In the genomic region with DNA sequence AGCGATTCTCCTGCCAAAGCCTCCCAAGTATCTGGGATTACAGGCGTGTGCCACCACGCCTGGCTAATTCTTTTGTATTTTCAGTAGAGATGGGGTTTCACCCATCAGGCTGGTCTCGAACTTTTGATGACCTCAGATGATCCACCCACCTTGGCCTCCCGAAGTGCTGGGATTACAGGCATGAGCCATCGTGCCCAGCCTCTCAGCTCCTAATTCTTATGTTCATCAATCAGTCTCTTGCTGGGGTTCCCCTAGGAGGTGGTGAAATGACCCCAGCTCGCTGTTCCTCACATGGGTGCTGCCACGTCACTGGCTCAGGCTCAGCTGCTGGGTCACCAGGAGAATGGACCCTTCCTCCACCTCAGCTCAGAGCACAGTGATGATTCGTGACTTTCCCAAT, we compare ENCODE assay signal across 14 cellular contexts. TPM values are rescaled to one million over a fixed set of nuclear protein-coding genes. Genes with fewer than 3 reads are reported as not detected.
A peak's percentile ranks its signal among the peaks of the same experiment; 100 is the strongest.
DNase-seq lines count a peak whose midpoint lies in the region; ATAC-seq, FAIRE-seq and TF ChIP-seq lines count a peak whose summit lies in the region.
"Not testable (repeated sequence)": the region's sequence is repeated elsewhere in the genome, so short reads cannot be mapped to it uniquely, and the experiment has no call there.
"Had no signal": no experiment of that assay in that cellular context is flagged by ENCODE, and none has a peak within 500 bp of the region (broad histone marks: within the 10 kb centered on the region; RNA-seq: fewer than 3 reads in every experiment).

Gene RFPL3, plus strand, starts transcription at position 301 of the 400 bp plus-strand sequence. CDS start 205 bp downstream, outside the sequence.

- not testable (repeated sequence) for H3K4me2 ChIP-seq in H1 (ENCODE audit: insufficient read depth in 1 of 2, low read depth in 2 of 2, low read length in 2 of 2); HepG2 (ENCODE audit: low read depth, low read length); neuronal stem cell (ENCODE audit: insufficient read depth, low read length, poor library complexity, severe bottlenecking)

- H2BK15ac ChIP-seq in H1 (ENCODE audit: low read length): not testable (repeated sequence)
- H2BK15ac ChIP-seq in neuronal stem cell (ENCODE audit: low read length): peak within 1 kb of the TSS; percentile 79

- H3K36me3 ChIP-seq in H1 (ENCODE audit: control insufficient read depth in 2 of 4, insufficient read depth in 4 of 4, low read length in 3 of 4); HepG2 (replicated peaks in 1 of 2; ENCODE audit: control insufficient read depth in 1 of 2, insufficient read depth in 2 of 2, low read length in 2 of 2); neuronal stem cell (replicated peaks in 1 of 2; ENCODE audit: control insufficient read depth in 2 of 2, insufficient read depth in 2 of 2, low read length in 2 of 2): not testable (repeated sequence)

- ATAC-seq in HepG2: not testable (repeated sequence)

- H3K79me2 ChIP-seq in H1 (ENCODE audit: control insufficient read depth in 1 of 2, insufficient read depth in 2 of 2, low read length in 2 of 2); HepG2 (ENCODE audit: insufficient read depth, low read length): not testable (repeated sequence)

- not testable (repeated sequence) for H3K18ac ChIP-seq in H1 (ENCODE audit: extremely low read depth, low read length)
- H3K18ac ChIP-seq in neuronal stem cell (ENCODE audit: low read length): peak within 1 kb of the TSS; percentile 33

- 0 out of 2 replicates have a peak within 1 kb of the TSS, but pooled peaks have one; percentile 68 for H2BK12ac ChIP-seq in H1 (ENCODE audit: low read depth, low read length)
- H2BK12ac ChIP-seq in neuronal stem cell (ENCODE audit: low read length): not testable (repeated sequence)

- TF ChIP-seq EP300 in H1 (IDR thresholded peaks at IDR 0.05; ENCODE audit: borderline replicate concordance in 1 of 2, low read depth in 2 of 2, low read length in 2 of 2); HepG2 (IDR thresholded peaks at IDR 0.05; ENCODE audit: low read depth in 2 of 2, low read length in 2 of 2); HepG2 (CRISPR knock-in tag; IDR thresholded peaks at IDR 0.05; ENCODE audit: borderline replicate concordance): not testable (repeated sequence)

- TF ChIP-seq RAD21 in H1 (IDR thresholded peaks at IDR 0.05 in 1 of 2, conservative IDR thresholded peaks at IDR 0.05 in 1 of 2; ENCODE audit: low read depth in 2 of 2, low read length in 2 of 2); HepG2 (CRISPR knock-in tag; IDR thresholded peaks at IDR 0.05): not testable (repeated sequence)

- peak within 1 kb of the TSS; percentile 83; the same call in 1 of the 2 replicates for H2BK5ac ChIP-seq in H1 (ENCODE audit: low read depth, low read length)
- H2BK5ac ChIP-seq in neuronal stem cell (ENCODE audit: low read length): not testable (repeated sequence)

- not testable (repeated sequence) for H3K4me3 ChIP-seq in H1 (ENCODE audit: extremely low read depth in 1 of 4, insufficient read depth in 2 of 4, low read depth in 3 of 4, low read length in 4 of 4); fibroblast of mammary gland (ENCODE audit: control insufficient read depth, low read depth, low read length); HepG2 (replicated peaks in 1 of 3; ENCODE audit: insufficient read depth in 1 of 3, low read depth in 2 of 3, low read length in 3 of 3); neuronal stem cell (ENCODE audit: low read length in 2 of 2)

- not testable (repeated sequence) for H3K4ac ChIP-seq in H1 (replicated peaks; ENCODE audit: insufficient read length, low read depth, low read length); neuronal stem cell (ENCODE audit: low read length)

- H2AFZ ChIP-seq in H1 (ENCODE audit: low read length); HepG2 (ENCODE audit: low read length): not testable (repeated sequence)
- H2AFZ ChIP-seq in neuronal stem cell (ENCODE audit: low read length): peak within 1 kb of the TSS; percentile 45

- not testable (repeated sequence) for H3K79me1 ChIP-seq in H1 (ENCODE audit: low read depth, low read length); neuronal stem cell (ENCODE audit: low read depth, low read length)

- in situ Hi-C loops in HepG2 (cut with HindIII; ENCODE audit: extremely low pct_ligation_motif_present, low pct_unique_long_range_greater_than_20kb): not testable (repeated sequence)

- not testable (repeated sequence) for H4K8ac ChIP-seq in H1 (ENCODE audit: extremely low read depth, insufficient read depth, low read length); neuronal stem cell (ENCODE audit: low read depth, low read length)

- FAIRE-seq in H1 (lab: Jason Lieb, UNC); HepG2 (lab: Jason Lieb, UNC): not testable (repeated sequence)
- peak; percentile 27 for FAIRE-seq in urothelium cell line (lab: Jason Lieb, UNC)

- BruUV-seq in HepG2 (replicated peaks; lab: Mats Ljungman, UMichigan): not testable (repeated sequence)

- not testable (repeated sequence) for H4K5ac ChIP-seq in H1 (ENCODE audit: insufficient read length, low read depth, low read length)

- not testable (repeated sequence) for H3K27ac ChIP-seq in H1 (ENCODE audit: low read depth, low read length); HepG2 (ENCODE audit: extremely low read length, insufficient read depth, low read length); neuronal stem cell (replicated peaks; ENCODE audit: low read length)

- DNase-seq in H1 (ENCODE audit: low read depth in 1 of 2, low spot score in 2 of 2); HepG2 (ENCODE audit: low spot score); neuronal stem cell (ENCODE audit: low spot score); urothelium cell line (ENCODE audit: low spot score): not testable (repeated sequence)
- DNase-seq in fibroblast of mammary gland (ENCODE audit: low read depth): peak; percentile 7

- POLR2A ChIA-PET in H1 (lab: Charles Lee; ENCODE audit: partially characterized antibody); HepG2 (lab: Yijun Ruan, JAX): not testable (repeated sequence)

- not testable (repeated sequence) for H4K91ac ChIP-seq in H1 (replicated peaks; ENCODE audit: insufficient read length, low read length); neuronal stem cell (ENCODE audit: low read depth, low read length, poor library complexity)

- H3K14ac ChIP-seq in H1 (ENCODE audit: insufficient read length): not testable (repeated sequence)
- H3K14ac ChIP-seq in neuronal stem cell (ENCODE audit: low read length): peak within 1 kb of the TSS; percentile 63

- H4K20me1 ChIP-seq in H1 (replicated peaks in 1 of 2; ENCODE audit: control insufficient read depth in 1 of 2, insufficient read depth in 2 of 2, low read length in 2 of 2); HepG2 (ENCODE audit: insufficient read depth, low read length): not testable (repeated sequence)

- not testable (repeated sequence) for H3K9me3 ChIP-seq in H1 (ENCODE audit: insufficient read depth in 2 of 2, low read depth in 1 of 2, low read length in 1 of 2); HepG2 (ENCODE audit: low read length); neuronal stem cell (replicated peaks in 1 of 2; ENCODE audit: control insufficient read depth in 2 of 2, insufficient read depth in 1 of 2, low read depth in 1 of 2, low read length in 2 of 2)

- intact Hi-C loops in HepG2 (cut with micrococcal nuclease; ENCODE audit: unreplicated experiment): not testable (repeated sequence)

- H2AK5ac ChIP-seq in H1 (ENCODE audit: low read depth, low read length) (peak within 1 kb of the TSS; percentile 65; the same call in 1 of the 2 replicates), neuronal stem cell (ENCODE audit: low read depth, low read length) (peak within 1 kb of the TSS; percentile 78)

- H3K4me1 ChIP-seq in H1 (replicated peaks in 1 of 4; ENCODE audit: control insufficient read depth in 3 of 4, insufficient read depth in 4 of 4, low read length in 3 of 4); HepG2 (ENCODE audit: insufficient read depth, low read length); neuronal stem cell (ENCODE audit: control insufficient read depth in 2 of 2, insufficient read depth in 1 of 2, low read depth in 1 of 2, low read length in 2 of 2): not testable (repeated sequence)

- 92% methylated on average over 9 of the region's 9 CpGs; no CpG with 5 or more reads in 1 of the 2 experiments for WGBS in H1 (ENCODE audit: extremely low coverage in 1 of 2, insufficient coverage in 1 of 2, insufficient read length in 1 of 2, insufficient replicate concordance in 2 of 2, low coverage in 1 of 2, low lambda C conversion rate in 2 of 2, missing lambda C conversion rate in 1 of 2), 2 experiments
- 8% methylated on average over 9 of the region's 9 CpGs for WGBS in HepG2 (ENCODE audit: low lambda C conversion rate)
- no CpG with 5 or more reads among the region's 9 CpGs for WGBS in neuronal stem cell (ENCODE audit: extremely low coverage in 2 of 2, insufficient read length in 2 of 2, insufficient replicate concordance in 1 of 2), 2 donors

- not testable (repeated sequence) for H3K27me3 ChIP-seq in H1 (replicated peaks in 1 of 4; ENCODE audit: control insufficient read depth in 3 of 4, extremely low read depth in 1 of 4, insufficient read depth in 3 of 4, low read length in 3 of 4); HepG2 (ENCODE audit: control insufficient read depth in 1 of 2, insufficient read depth in 2 of 2, low read length in 2 of 2); neuronal stem cell (ENCODE audit: control insufficient read depth in 3 of 3, insufficient read depth in 3 of 3, low read depth in 1 of 3, low read length in 3 of 3)

- TF ChIP-seq CTCF in H1 (IDR thresholded peaks at IDR 0.05; ENCODE audit: control extremely low read depth in 1 of 3, insufficient read depth in 1 of 3, low read depth in 1 of 3, low read length in 3 of 3); fibroblast of mammary gland (conservative IDR thresholded peaks at IDR 0.05; ENCODE audit: control insufficient read depth, insufficient read depth, low read depth, low read length); HepG2 (CRISPR knock-in tag; IDR thresholded peaks at IDR 0.05): not testable (repeated sequence)

- H2BK120ac ChIP-seq in H1 (replicated peaks; ENCODE audit: low read depth, low read length); neuronal stem cell (ENCODE audit: low read depth, low read length): not testable (repeated sequence)

- H3K23ac ChIP-seq in H1 (ENCODE audit: insufficient read length); neuronal stem cell (ENCODE audit: low read depth, low read length, poor library complexity): not testable (repeated sequence)

- H3K9ac ChIP-seq in H1 (replicated peaks in 1 of 4; ENCODE audit: extremely low read depth in 1 of 4, low read depth in 3 of 4, low read length in 3 of 4); HepG2 (ENCODE audit: insufficient read depth, low read depth, low read length); neuronal stem cell (ENCODE audit: low read depth, low read length, poor library complexity): not testable (repeated sequence)

- CTCF ChIA-PET in H1 (lab: Charles Lee; ENCODE audit: partially characterized antibody): interaction anchor here (0.6 to 1.5 kb wide), 4 partner anchors 18 to 150 kb away, joined by 3 read pairs; no protein-coding TSS in a partner anchor
- CTCF ChIA-PET in HepG2 (lab: Yijun Ruan, JAX; ENCODE audit: low intra/inter-chr PET ratio, low total read pairs): not testable (repeated sequence)

- not testable (repeated sequence) for H3K23me2 ChIP-seq in H1 (ENCODE audit: low read depth, low read length)

- H3K56ac ChIP-seq in H1 (replicated peaks; ENCODE audit: insufficient read length, low read depth, low read length): not testable (repeated sequence)

- TF ChIP-seq POLR2A in H1 (IDR thresholded peaks at IDR 0.05; ENCODE audit: control extremely low read depth in 1 of 2, low read depth in 2 of 2, low read length in 2 of 2); HepG2 (IDR thresholded peaks at IDR 0.05; ENCODE audit: insufficient read depth in 1 of 2, low read depth in 2 of 2, low read length in 2 of 2): not testable (repeated sequence)

- not testable (repeated sequence) for H2BK20ac ChIP-seq in H1 (ENCODE audit: low read length)

RNA-seq across cellular contexts. Expression of gene RFPL3, which starts in this region (rescaled TPM):
- total RNA-seq in H1 (2021; fragmentation: NEBNext Ultra II Directional; extraction: Animal tissue kit (Norgen Biotek cat#: 25700)): 0.24 TPM in 1 of 2 replicates, not detected in the other
- polyA plus RNA-seq in H1 (2011; rRNA removed) (0.08 TPM in 2 replicates), HepG2 (2011; rRNA removed) (not detected in 2 replicates)
- 0.14 TPM for polyA plus RNA-seq in H1 (2011; cell fraction: cytosol; rRNA removed)
- polyA plus RNA-seq in H1 (2011; cell fraction: nucleus; rRNA removed): not detected
- 0.17 to 0.18 TPM in 2 of 4 replicates, not detected in the others for polyA plus RNA-seq in H1 (2012, experiment 1 of 2)
- polyA plus RNA-seq in H1 (2012, experiment 2 of 2): not detected
- 0.12 TPM for polyA plus RNA-seq in H1 (2013, experiment 1 of 2)
- 0.24 TPM for polyA plus RNA-seq in H1 (2013, experiment 2 of 2)
- polyA minus RNA-seq in H1 (2011; rRNA and poly(A)+ RNA removed): not detected in 2 replicates
- not detected for polyA minus RNA-seq in H1 (2011; cell fraction: cytosol; rRNA and poly(A)+ RNA removed)
- polyA minus RNA-seq in H1 (2011; cell fraction: nucleus; rRNA and poly(A)+ RNA removed): not detected
- not detected in 2 replicates for total RNA-seq in HepG2 (2016; rRNA removed; fragmentation: Illumina TruSeq; extraction: Trizol)
- total RNA-seq in HepG2 (2016; cell fraction: cytosol; rRNA removed; fragmentation: Illumina TruSeq; extraction: Trizol; ENCODE audit: low read depth): not detected in 2 replicates
- total RNA-seq in HepG2 (2016; cell fraction: insoluble cytoplasmic fraction; rRNA removed; fragmentation: Illumina TruSeq; extraction: Trizol): not detected in 2 replicates
- total RNA-seq in HepG2 (2016; cell fraction: membrane; rRNA removed; fragmentation: Illumina TruSeq; extraction: Trizol): not detected in 2 replicates
- total RNA-seq in HepG2 (2016; cell fraction: nucleus; rRNA removed; fragmentation: Illumina TruSeq; extraction: Trizol): not detected in 2 replicates
- polyA plus RNA-seq in HepG2 (2011; cell fraction: cytosol; rRNA removed): not detected in 2 replicates
- polyA plus RNA-seq in HepG2 (2011; cell fraction: nucleus; rRNA removed): not detected in 2 replicates
- not detected in 2 replicates for polyA plus RNA-seq in HepG2 (2012)
- not detected in 2 replicates for polyA plus RNA-seq in HepG2 (2016; cell fraction: cytosol; fragmentation: Illumina TruSeq; extraction: Trizol; ENCODE audit: low read depth)
- polyA plus RNA-seq in HepG2 (2016; cell fraction: insoluble cytoplasmic fraction; fragmentation: Illumina TruSeq; extraction: Trizol; ENCODE audit: low read depth): not detected in 2 replicates
- not detected in 2 replicates for polyA plus RNA-seq in HepG2 (2016; cell fraction: membrane; fragmentation: Illumina TruSeq; extraction: Trizol; ENCODE audit: low read depth)
- not detected in 2 replicates for polyA plus RNA-seq in HepG2 (2016; cell fraction: nucleus; fragmentation: Illumina TruSeq; extraction: Trizol; ENCODE audit: insufficient read depth, low read depth)
- polyA minus RNA-seq in HepG2 (2011; rRNA and poly(A)+ RNA removed; ENCODE audit: low replicate concordance): not detected in 2 replicates
- not detected in 2 replicates for polyA minus RNA-seq in HepG2 (2011; cell fraction: cytosol; rRNA and poly(A)+ RNA removed)
- not detected in 2 replicates for polyA minus RNA-seq in HepG2 (2011; cell fraction: nucleus; rRNA and poly(A)+ RNA removed)
- not detected for polyA plus RNA-seq in neuronal stem cell (2013, experiment 1 of 2)
- polyA plus RNA-seq in neuronal stem cell (2013, experiment 2 of 2): not detected
- total RNA-seq: A673; CD4-positive, alpha-beta memory T cell; CD4-positive, CD25-positive, alpha-beta regulatory T cell; CD8-positive, alpha-beta memory T cell; Daoy; G401; GM12878 had no signal
- polyA plus RNA-seq: AG04450; CD14-positive monocyte; CD4-positive, alpha-beta memory T cell; CD4-positive, CD25-positive, alpha-beta regulatory T cell; CD8-positive, alpha-beta memory T cell; GM12878 had no signal
